ENCODE assay signal across 9 cellular contexts in the genomic region with DNA sequence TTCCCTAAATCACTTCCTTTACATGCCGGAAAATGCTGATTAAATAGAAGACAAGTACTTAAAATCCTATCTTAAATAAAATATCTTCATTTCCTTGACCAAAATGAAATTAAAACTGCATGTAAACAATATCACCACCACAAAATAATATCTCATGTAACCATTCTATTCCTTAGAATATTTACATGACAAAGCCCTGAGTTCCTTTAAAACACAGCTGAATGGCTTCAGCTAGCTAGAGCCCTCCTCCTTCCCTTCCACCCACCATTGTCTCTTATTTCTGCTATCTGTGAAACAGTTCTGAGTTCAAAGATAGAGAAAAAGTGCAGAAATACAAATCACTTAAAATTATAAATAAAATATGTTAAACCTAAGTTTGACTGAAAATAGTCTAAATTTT.
DNase-seq lines count a peak whose midpoint lies in the region; ATAC-seq, FAIRE-seq and TF ChIP-seq lines count a peak whose summit lies in the region.
"Had no signal": no experiment of that assay in that cellular context is flagged by ENCODE, and none has a peak within 500 bp of the region (broad histone marks: within the 10 kb centered on the region; RNA-seq: fewer than 3 reads in every experiment).

No MANE protein-coding gene starts in this region.

- no peaks in the 10 kb centered on the region for H3K36me3 ChIP-seq in Peyer's patch
- no peaks in the 10 kb centered on the region; a peak in 1 of 8 replicates for H3K36me3 ChIP-seq in H1 (ENCODE audit: control insufficient read depth in 2 of 4, insufficient read depth in 4 of 4, low read length in 3 of 4)
- H3K36me3 ChIP-seq in spleen: no peaks in the 10 kb centered on the region

- no peak for TF ChIP-seq POLR2A in Peyer's patch (IDR thresholded peaks at IDR 0.05)
- TF ChIP-seq POLR2A in H1 (IDR thresholded peaks at IDR 0.05; ENCODE audit: control extremely low read depth in 1 of 2, low read depth in 2 of 2, low read length in 2 of 2): no peak
- no peak for TF ChIP-seq POLR2A in spleen (IDR thresholded peaks at IDR 0.05)
- TF ChIP-seq POLR2A in lower leg skin (IDR thresholded peaks at IDR 0.05): no peak

- FAIRE-seq in H1 (lab: Jason Lieb, UNC): peak; percentile 28
- FAIRE-seq in HTR-8/SVneo (lab: Jason Lieb, UNC): no peak

- H2BK5ac ChIP-seq in H1 (ENCODE audit: low read depth, low read length): no peak overlapping the region

- H4K8ac ChIP-seq in H1 (ENCODE audit: extremely low read depth, insufficient read depth, low read length): no peak overlapping the region

- H2AK5ac ChIP-seq in H1 (ENCODE audit: low read depth, low read length): no peak overlapping the region

- no peaks in the 10 kb centered on the region for H3K27me3 ChIP-seq in Peyer's patch
- H3K27me3 ChIP-seq in H1 (replicated peaks in 1 of 4; ENCODE audit: control insufficient read depth in 3 of 4, extremely low read depth in 1 of 4, insufficient read depth in 3 of 4, low read length in 3 of 4): no peaks in the 10 kb centered on the region
- H3K27me3 ChIP-seq in spleen (replicated peaks in 1 of 7): no peaks in the 10 kb centered on the region

- H3K79me1 ChIP-seq in H1 (ENCODE audit: low read depth, low read length): no peaks in the 10 kb centered on the region; the same call in 1 of the 2 replicates

- H3K79me2 ChIP-seq in H1 (ENCODE audit: control insufficient read depth in 1 of 2, insufficient read depth in 2 of 2, low read length in 2 of 2): peaks cover 0 to 6% of the 10 kb centered on the region in 2 experiments; a peak in 1 of 4 replicates

- no peak overlapping the region for H3K23ac ChIP-seq in H1 (ENCODE audit: insufficient read length)

- H3K56ac ChIP-seq in H1 (replicated peaks; ENCODE audit: insufficient read length, low read depth, low read length): no peak overlapping the region

- H2BK15ac ChIP-seq in H1 (ENCODE audit: low read length): no peak overlapping the region

- no peak overlapping the region for H2BK20ac ChIP-seq in H1 (ENCODE audit: low read length)

- 87% methylated on average over 1 of the region's 1 CpG; no CpG with 5 or more reads in 1 of the 2 experiments for WGBS in H1 (ENCODE audit: extremely low coverage in 1 of 2, insufficient coverage in 1 of 2, insufficient read length in 1 of 2, insufficient replicate concordance in 2 of 2, low coverage in 1 of 2, low lambda C conversion rate in 2 of 2, missing lambda C conversion rate in 1 of 2), 2 experiments
- 39 to 57% (median 47%) methylated on average over 1 of the region's 1 CpG for WGBS in spleen, 5 donors
- 90 to 91% methylated on average over 1 of the region's 1 CpG for WGBS in lower leg skin, 2 donors

- peaks cover 88% of the 10 kb centered on the region for H3K4me1 Mint-ChIP-seq in activated CD4-positive, alpha-beta T cell treated with anti-CD3 and anti-CD28 coated beads for 36 hours

- no peak overlapping the region for H4K91ac ChIP-seq in H1 (replicated peaks; ENCODE audit: insufficient read length, low read length)

- H3K9me3 ChIP-seq in Peyer's patch (no peaks in the 10 kb centered on the region), H1 (ENCODE audit: insufficient read depth in 2 of 2, low read depth in 1 of 2, low read length in 1 of 2) (no peaks in the 10 kb centered on the region), spleen (no peaks in the 10 kb centered on the region)

- no peak overlapping the region for H4K5ac ChIP-seq in H1 (ENCODE audit: insufficient read length, low read depth, low read length)

- no peak for ATAC-seq in activated CD4-positive, alpha-beta T cell treated with anti-CD3 and anti-CD28 coated beads for 36 hours
- no peak for ATAC-seq in HG02588 (IDR thresholded peaks at IDR 0.05; ENCODE audit: unreplicated experiment)

- H3K4me2 ChIP-seq in H1 (ENCODE audit: insufficient read depth in 1 of 2, low read depth in 2 of 2, low read length in 2 of 2): no peak overlapping the region

- H3K27ac Mint-ChIP-seq in activated CD4-positive, alpha-beta T cell treated with anti-CD3 and anti-CD28 coated beads for 36 hours: peak overlapping the region; percentile 97

- H3K4ac ChIP-seq in H1 (replicated peaks; ENCODE audit: insufficient read length, low read depth, low read length): no peak overlapping the region

- H3K4me1 ChIP-seq in Peyer's patch: peaks cover 4 to 50% (median 11%) of the 10 kb centered on the region in 4 donors
- peaks cover 3 to 15% (median 12%) of the 10 kb centered on the region in 4 experiments for H3K4me1 ChIP-seq in H1 (replicated peaks in 1 of 4; ENCODE audit: control insufficient read depth in 3 of 4, insufficient read depth in 4 of 4, low read length in 3 of 4)
- peaks cover 50 to 92% (median 73%) of the 10 kb centered on the region in 6 donors for H3K4me1 ChIP-seq in spleen

- H3K27me3 Mint-ChIP-seq in activated CD4-positive, alpha-beta T cell treated with anti-CD3 and anti-CD28 coated beads for 36 hours: no peaks in the 10 kb centered on the region

- POLR2A ChIA-PET in activated CD4-positive, alpha-beta T cell treated with anti-CD3 and anti-CD28 coated beads for 36 hours (lab: Charles Lee): interaction anchor here (0.9 to 1.1 kb wide), 2 partner anchors 42 to 601 kb away, joined by 3 to 4 read pairs; no protein-coding TSS in a partner anchor
- POLR2A ChIA-PET in H1 (lab: Charles Lee; ENCODE audit: partially characterized antibody): interaction anchor here (1.5 to 1.8 kb wide), 2 partner anchors 11 to 24 kb away, joined by 4 to 5 read pairs; no protein-coding TSS in a partner anchor

- peak overlapping the region; percentile 12 to 81 (median 70) for H3K27ac ChIP-seq in Peyer's patch
- no peak overlapping the region for H3K27ac ChIP-seq in H1 (ENCODE audit: low read depth, low read length)
- peak overlapping the region; percentile 76 to 90 (median 84) for H3K27ac ChIP-seq in spleen

- CTCF ChIA-PET in activated CD4-positive, alpha-beta T cell treated with anti-CD3 and anti-CD28 coated beads for 36 hours (lab: Charles Lee): interaction anchor here (1.2 to 4.0 kb wide), 3 partner anchors 11 to 185 kb away, joined by 4 to 22 read pairs (median 4); no protein-coding TSS in a partner anchor
- CTCF ChIA-PET in H1 (lab: Charles Lee; ENCODE audit: partially characterized antibody): interaction anchor here (1.6 to 1.8 kb wide), 2 partner anchors 35 to 41 kb away, joined by 4 read pairs; no protein-coding TSS in a partner anchor

- H3K18ac ChIP-seq in H1 (ENCODE audit: extremely low read depth, low read length): no peak overlapping the region

- TF ChIP-seq RAD21 in H1 (IDR thresholded peaks at IDR 0.05 in 1 of 2, conservative IDR thresholded peaks at IDR 0.05 in 1 of 2; ENCODE audit: low read depth in 2 of 2, low read length in 2 of 2): no peak

- H3K36me3 Mint-ChIP-seq in activated CD4-positive, alpha-beta T cell treated with anti-CD3 and anti-CD28 coated beads for 36 hours (ENCODE audit: low read depth): peaks cover 7% of the 10 kb centered on the region

- H2BK12ac ChIP-seq in H1 (ENCODE audit: low read depth, low read length): no peak overlapping the region

- no peak overlapping the region for H2BK120ac ChIP-seq in H1 (replicated peaks; ENCODE audit: low read depth, low read length)

- no peak overlapping the region for H2AFZ ChIP-seq in H1 (ENCODE audit: low read length)

- peak overlapping the region; percentile 71 for H3K4me3 Mint-ChIP-seq in activated CD4-positive, alpha-beta T cell treated with anti-CD3 and anti-CD28 coated beads for 36 hours

- H3K4me3 ChIP-seq in Peyer's patch (peak overlapping the region in 1 of 4 donors; percentile 14), H1 (ENCODE audit: extremely low read depth in 1 of 4, insufficient read depth in 2 of 4, low read depth in 3 of 4, low read length in 4 of 4) (no peak overlapping the region), spleen (peak overlapping the region in 4 of 8 donors; percentile 18 to 57 (median 23)), lower leg skin (ENCODE audit: low read depth, poor library complexity, severe bottlenecking) (no peak overlapping the region)

- H3K9me3 Mint-ChIP-seq in activated CD4-positive, alpha-beta T cell treated with anti-CD3 and anti-CD28 coated beads for 36 hours (ENCODE audit: low read depth): no peaks in the 10 kb centered on the region

- H3K9ac ChIP-seq in H1 (replicated peaks in 1 of 4; ENCODE audit: extremely low read depth in 1 of 4, low read depth in 3 of 4, low read length in 3 of 4): no peak overlapping the region

- no peak for DNase-seq in activated CD4-positive, alpha-beta T cell treated with anti-CD3 and anti-CD28 coated beads for 36 hours
- no peak for DNase-seq in activated CD4-positive, alpha-beta T cell treated with anti-CD3 and anti-CD28 coated beads for 48 hours
- DNase-seq in Peyer's patch: no peak
- no peak for DNase-seq in H1 (ENCODE audit: low read depth in 1 of 2, low spot score in 2 of 2)
- DNase-seq in spleen: no peak
- DNase-seq in HTR-8/SVneo (ENCODE audit: insufficient read length, low spot score): no peak
- DNase-seq in lower leg skin (ENCODE audit: low spot score in 2 of 2): no peak
- DNase-seq: GDM1 had no signal

- no peak for TF ChIP-seq EP300 in H1 (IDR thresholded peaks at IDR 0.05; ENCODE audit: borderline replicate concordance in 1 of 2, low read depth in 2 of 2, low read length in 2 of 2)

- H3K14ac ChIP-seq in H1 (ENCODE audit: insufficient read length): no peak overlapping the region

- intact Hi-C loops in activated CD4-positive, alpha-beta T cell treated with anti-CD3 and anti-CD28 coated beads for 36 hours (cut with DNase I, micrococcal nuclease): loop anchor here (1.0 to 5.0 kb wide), 8 partner anchors 15 to 275 kb away; no protein-coding TSS in a partner anchor
- intact Hi-C loops in spleen (cut with DNase I; ENCODE audit: low total_unique reads) (no loop called here), lower leg skin (cut with DNase I; ENCODE audit: low total_unique reads) (no loop called here)

- no peaks in the 10 kb centered on the region for H3K23me2 ChIP-seq in H1 (ENCODE audit: low read depth, low read length)

- H4K20me1 ChIP-seq in H1 (replicated peaks in 1 of 2; ENCODE audit: control insufficient read depth in 1 of 2, insufficient read depth in 2 of 2, low read length in 2 of 2): no peaks in the 10 kb centered on the region

- TF ChIP-seq CTCF in Peyer's patch (IDR thresholded peaks at IDR 0.05) (no peak), H1 (IDR thresholded peaks at IDR 0.05; ENCODE audit: control extremely low read depth in 1 of 3, insufficient read depth in 1 of 3, low read depth in 1 of 3, low read length in 3 of 3) (no peak), spleen (IDR thresholded peaks at IDR 0.05 in 8 of 11, conservative IDR thresholded peaks at IDR 0.05 in 3 of 11) (no peak), lower leg skin (IDR thresholded peaks at IDR 0.05) (no peak)

TF ChIP-seq in H1, 55 proteins besides CTCF, POLR2A, EP300 and RAD21:
- TF ChIP-seq EGR1 (IDR thresholded peaks at IDR 0.05; ENCODE audit: borderline replicate concordance, low read depth, low read length) (no peak), POU5F1 (IDR thresholded peaks at IDR 0.05; ENCODE audit: low read depth, low read length) (0 out of 2 replicates have a peak, but pooled peaks have one; percentile 4)
TF ChIP-seq in H1: peak in this region for 1.

Comparison
In these comparisons a context has a peak if more than half of its experiments do, and no peak if none do; other contexts are left out.
1. intact Hi-C loops: an anchor here in activated CD4-positive, alpha-beta T cell treated with anti-CD3 and anti-CD28 coated beads for 36 hours (1.0 to 5.0 kb wide); none called in spleen and lower leg skin.